ENCODE assay signal across 8 cellular contexts in genomic region chr5:148374693-148375360, GRCh38. TPM values are rescaled to one million over a fixed set of nuclear protein-coding genes. Genes with fewer than 3 reads are reported as not detected.
DNase-seq lines count a peak whose midpoint lies in the region; ATAC-seq and TF ChIP-seq lines count a peak whose summit lies in the region.

No MANE protein-coding gene starts in this region.

- peak; percentile 58 for DNase-seq in COLO829 (ENCODE audit: low spot score)
- peak; percentile 6 for DNase-seq in NCI-H2196 treated with DMSO at 0.1 percent for 48 hours (lab: John Stamatoyannopoulos, UW; ENCODE audit: unreplicated experiment)
- no peak for DNase-seq in activated B cell treated with CpG ODN at 0.5 μM for 24 hours
- peak; percentile 19 for DNase-seq in glutamatergic neuron
- DNase-seq in retina = peak; percentile 19
- no peak for DNase-seq in activated T-cell treated with anti-CD3 and anti-CD28 coated beads, Interleukin-2, amount 50 U/mL, for 1 hour

- H3K4me1 Mint-ChIP-seq in activated B cell treated with CpG ODN at 0.5 μM for 24 hours (no peaks in the 10 kb centered on the region), glutamatergic neuron (ENCODE audit: low read depth, unreplicated experiment) (no peaks in the 10 kb centered on the region)

- H3K9me3 Mint-ChIP-seq in activated B cell treated with CpG ODN at 0.5 μM for 24 hours (peaks cover 10% of the 10 kb centered on the region), glutamatergic neuron (ENCODE audit: unreplicated experiment) (no peaks in the 10 kb centered on the region)

- ATAC-seq in GM18861 (IDR thresholded peaks at IDR 0.05; ENCODE audit: unreplicated experiment) (peak; percentile 92), HG03039 (IDR thresholded peaks at IDR 0.05; ENCODE audit: unreplicated experiment) (peak; percentile 95), activated B cell treated with CpG ODN at 0.5 μM for 24 hours (ENCODE audit: low read depth) (peak; percentile 21)

- TF ChIP-seq CTCF in activated B cell treated with CpG ODN at 0.5 μM for 24 hours (IDR thresholded peaks at IDR 0.05) (no peak), glutamatergic neuron (IDR thresholded peaks at IDR 0.05; ENCODE audit: partially characterized antibody, unreplicated experiment) (peak; percentile 71)

- POLR2A ChIA-PET in activated B cell treated with CpG ODN at 0.5 μM for 24 hours (lab: Charles Lee) = interaction anchor here (0.7 kb wide), 1 partner anchor 9 kb away, joined by 3 read pairs; the partner anchor contains the start of gene FBXO38

- H3K4me3 Mint-ChIP-seq in activated B cell treated with CpG ODN at 0.5 μM for 24 hours (no peak overlapping the region), glutamatergic neuron (ENCODE audit: unreplicated experiment) (no peak overlapping the region)

- H3K27me3 Mint-ChIP-seq in activated B cell treated with CpG ODN at 0.5 μM for 24 hours = no peaks in the 10 kb centered on the region
- no peaks in the 10 kb centered on the region for H3K27me3 Mint-ChIP-seq in glutamatergic neuron (ENCODE audit: unreplicated experiment)

- intact Hi-C loops in activated B cell treated with CpG ODN at 0.5 μM for 24 hours (cut with micrococcal nuclease) = loop anchor here (2.0 kb wide), 1 partner anchor 196 kb away; no protein-coding TSS in a partner anchor

- peaks cover 17% of the 10 kb centered on the region for H3K36me3 Mint-ChIP-seq in activated B cell treated with CpG ODN at 0.5 μM for 24 hours (ENCODE audit: low read depth)
- H3K36me3 Mint-ChIP-seq in glutamatergic neuron (ENCODE audit: unreplicated experiment) = no peaks in the 10 kb centered on the region

- CTCF ChIA-PET in activated B cell treated with CpG ODN at 0.5 μM for 24 hours (lab: Charles Lee) = interaction anchor here (1.3 kb wide), 1 partner anchor 9 kb away, joined by 3 read pairs; no protein-coding TSS in a partner anchor

- H3K27ac Mint-ChIP-seq in activated B cell treated with CpG ODN at 0.5 μM for 24 hours (no peak overlapping the region), glutamatergic neuron (ENCODE audit: unreplicated experiment) (no peak overlapping the region)

RNA-seq across cellular contexts. Expression of gene FBXO38, which starts 8.9 kb away (rescaled TPM):
- total RNA-seq in activated B cell treated with CpG ODN at 0.5 μM for 24 hours (62.8 and 81.9 TPM in 2 replicates), glutamatergic neuron (ENCODE audit: unreplicated experiment) (132 TPM)

RNA-seq across cellular contexts. Expression of gene SPINK9, which starts 39.5 kb away (rescaled TPM):
- total RNA-seq in activated B cell treated with CpG ODN at 0.5 μM for 24 hours = not detected in 2 replicates
- not detected for total RNA-seq in glutamatergic neuron (ENCODE audit: unreplicated experiment)

Comparison
In these comparisons a context has a peak if more than half of its experiments do, and no peak if none do; other contexts are left out.
1. DNase-seq: peak in COLO829 (single experiment), NCI-H2196 treated with DMSO at 0.1 percent for 48 hours (single experiment), glutamatergic neuron (single experiment) and retina (single experiment); none in activated B cell treated with CpG ODN at 0.5 μM for 24 hours (single experiment) and activated T-cell treated with anti-CD3 and anti-CD28 coated beads, Interleukin-2, amount 50 U/mL, for 1 hour (single experiment).
2. ATAC-seq: peak in every context shown above with its lines; median percentile 95 in HG03039; 92 in GM18861; 21 in activated B cell treated with CpG ODN at 0.5 μM for 24 hours.